Comparison of ENCODE assay signal across 24 cellular contexts in the genomic region with DNA sequence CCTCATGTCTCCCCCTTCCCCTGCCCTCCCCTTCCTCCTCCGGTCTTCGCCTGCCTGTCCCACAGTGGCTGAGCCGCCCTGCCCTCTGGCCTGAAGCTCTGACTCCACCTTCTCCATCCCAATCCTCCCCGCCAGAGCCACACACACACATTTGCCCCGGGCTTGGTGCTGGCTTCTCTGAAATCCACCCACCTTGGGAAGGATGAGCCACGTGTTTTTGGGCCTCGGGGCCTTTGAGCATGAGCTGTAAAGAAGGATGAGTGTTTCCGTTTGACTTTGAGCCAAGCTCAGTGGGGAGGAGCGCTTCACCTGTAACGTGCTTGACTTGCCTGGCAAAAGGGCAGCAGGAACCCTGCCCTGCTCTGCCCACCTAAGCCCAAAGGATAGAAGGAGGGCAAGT.
DNase-seq lines count a peak whose midpoint lies in the region; ATAC-seq and TF ChIP-seq lines count a peak whose summit lies in the region.
"Had no signal": no experiment of that assay in that cellular context is flagged by ENCODE, and none has a peak within 500 bp of the region (broad histone marks: within the 10 kb centered on the region; RNA-seq: fewer than 3 reads in every experiment).

No MANE protein-coding gene starts in this region.

- POLR2A ChIA-PET in CD4-positive, alpha-beta T cell (lab: Charles Lee) = interaction anchor here (0.7 to 1.3 kb wide), 2 partner anchors 13 to 293 kb away, joined by 3 read pairs; no protein-coding TSS in a partner anchor

- no peak for TF ChIP-seq CTCF in CD4-positive, alpha-beta T cell (IDR thresholded peaks at IDR 0.05)
- TF ChIP-seq CTCF in epithelial cell of esophagus (IDR thresholded peaks at IDR 0.05; ENCODE audit: insufficient read depth, low read depth, low read length, missing control alignments) = no peak

- peak overlapping the region; percentile 74 for H3K4me3 Mint-ChIP-seq in CD4-positive, alpha-beta T cell

- intact Hi-C loops in CD4-positive, alpha-beta T cell (cut with DNase I, micrococcal nuclease) = no loop called here

- H3K36me3 Mint-ChIP-seq in CD4-positive, alpha-beta T cell (ENCODE audit: low read depth) = no peaks in the 10 kb centered on the region

- peaks cover 32% of the 10 kb centered on the region for H3K4me1 Mint-ChIP-seq in CD4-positive, alpha-beta T cell (ENCODE audit: low read depth)

- H3K4me3 ChIP-seq in epithelial cell of esophagus (ENCODE audit: low read length) = no peak overlapping the region
- H3K4me3 ChIP-seq: BLaER1 treated with 17β-estradiol and CSF1 and Interleukin-3, amounts not matched to agents 10 nM and 100 nM; colonic mucosa; sigmoid colon; testis had no signal

- no peak for DNase-seq in CD4-positive, alpha-beta T cell
- DNase-seq in DMS79 (lab: John Stamatoyannopoulos, UW) = peak; percentile 57
- peak; percentile 64 for DNase-seq in NCI-H345 (lab: John Stamatoyannopoulos, UW)
- peak; percentile 98 for DNase-seq in epithelial cell of esophagus (ENCODE audit: low read depth)
- DNase-seq in retina = no peak
- no peak for DNase-seq in stimulated activated CD4-positive, alpha-beta T cell treated with anti-CD3 and anti-CD28 coated beads, Interleukin-12 subunit alpha, Interleukin-12 subunit beta, amount 100 ng/mL, for 4 hours
- no peak for DNase-seq in midbrain (lab: John Stamatoyannopoulos, UW)
- DNase-seq: activated CD4-positive, alpha-beta T cell treated with anti-CD3 and anti-CD28 coated beads for 1 hour; Calu3; colonic mucosa; effector CD8-positive, alpha-beta T cell; erythroblast; foreskin melanocyte; left colon; NCI-H1436; NCI-H510A treated with DMSO at 0.1 percent for 48 hours; sigmoid colon; SK-N-SH; stimulated activated CD4-positive, alpha-beta T cell treated with anti-CD3 and anti-CD28 coated beads, Interleukin-4, amount 100 ng/mL, for 4 hours; testis had no signal

- H3K27ac ChIP-seq in CD4-positive, alpha-beta T cell (ENCODE audit: low read depth, low read length) = no peak overlapping the region
- H3K27ac ChIP-seq: BLaER1 treated with 17β-estradiol and CSF1 and Interleukin-3, amounts not matched to agents 10 nM and 100 nM; colonic mucosa; neutrophil; sigmoid colon; testis had no signal

- H3K27me3 Mint-ChIP-seq in CD4-positive, alpha-beta T cell = peaks cover 32% of the 10 kb centered on the region

- peaks cover 10% of the 10 kb centered on the region for H3K27me3 ChIP-seq in CD4-positive, alpha-beta T cell (ENCODE audit: control insufficient read depth, insufficient read depth, low read length)
- H3K27me3 ChIP-seq: BLaER1 treated with 17β-estradiol and CSF1 and Interleukin-3, amounts not matched to agents 10 nM and 100 nM; colonic mucosa; sigmoid colon; testis had no signal

- CTCF ChIA-PET in CD4-positive, alpha-beta T cell (lab: Charles Lee) = no interaction called here

- H3K9me3 ChIP-seq in CD4-positive, alpha-beta T cell (ENCODE audit: control insufficient read depth, low read length) = no peaks in the 10 kb centered on the region
- H3K9me3 ChIP-seq: colonic mucosa, neutrophil, sigmoid colon, SK-N-SH, testis had no signal

- ATAC-seq in CD4-positive, alpha-beta T cell (ENCODE audit: poor library complexity) = no peak
- ATAC-seq in SK-N-SH treated with all-trans-retinoic acid at 6 μM for 48 hours = no peak
- ATAC-seq: left colon had no signal

- peak overlapping the region; percentile 38 for H3K27ac Mint-ChIP-seq in CD4-positive, alpha-beta T cell
- H3K27ac Mint-ChIP-seq: progenitor cell of endocrine pancreas had no signal

- H3K9me3 Mint-ChIP-seq in CD4-positive, alpha-beta T cell = no peaks in the 10 kb centered on the region

TF ChIP-seq in SK-N-SH treated with all-trans-retinoic acid at 6 μM for 48 hours, 23 proteins besides CTCF, POLR2A, EP300 and RAD21:
- TF ChIP-seq OSR1 (CRISPR knock-in tag; IDR thresholded peaks at IDR 0.05) (no peak), ZC3H10 (CRISPR knock-in tag; IDR thresholded peaks at IDR 0.05) (no peak), SNAI2 (CRISPR knock-in tag; IDR thresholded peaks at IDR 0.05) (no peak), ZFP30 (CRISPR knock-in tag; IDR thresholded peaks at IDR 0.05) (no peak), TCF4 (CRISPR knock-in tag; IDR thresholded peaks at IDR 0.05; ENCODE audit: borderline replicate concordance) (no peak), RARB (CRISPR knock-in tag; IDR thresholded peaks at IDR 0.05) (no peak), CSDC2 (CRISPR knock-in tag; IDR thresholded peaks at IDR 0.05) (no peak), ESRRG (CRISPR knock-in tag; IDR thresholded peaks at IDR 0.05) (no peak), ZFP3 (CRISPR knock-in tag; IDR thresholded peaks at IDR 0.05) (no peak), PPARA (CRISPR knock-in tag; IDR thresholded peaks at IDR 0.05; ENCODE audit: borderline replicate concordance) (no peak), ZNF70 (CRISPR knock-in tag; IDR thresholded peaks at IDR 0.05) (no peak), CSRNP3 (CRISPR knock-in tag; IDR thresholded peaks at IDR 0.05) (no peak), ARNTL (CRISPR knock-in tag; IDR thresholded peaks at IDR 0.05; ENCODE audit: borderline replicate concordance, low read depth) (no peak), BACH2 (CRISPR knock-in tag; IDR thresholded peaks at IDR 0.05; ENCODE audit: borderline replicate concordance) (no peak), ZNF565 (CRISPR knock-in tag; conservative IDR thresholded peaks at IDR 0.05; ENCODE audit: low read depth) (no peak), TOX (CRISPR knock-in tag; IDR thresholded peaks at IDR 0.05; ENCODE audit: borderline replicate concordance) (no peak), ISL1 (CRISPR knock-in tag; IDR thresholded peaks at IDR 0.05) (no peak)
- TF ChIP-seq, protein P1, sequence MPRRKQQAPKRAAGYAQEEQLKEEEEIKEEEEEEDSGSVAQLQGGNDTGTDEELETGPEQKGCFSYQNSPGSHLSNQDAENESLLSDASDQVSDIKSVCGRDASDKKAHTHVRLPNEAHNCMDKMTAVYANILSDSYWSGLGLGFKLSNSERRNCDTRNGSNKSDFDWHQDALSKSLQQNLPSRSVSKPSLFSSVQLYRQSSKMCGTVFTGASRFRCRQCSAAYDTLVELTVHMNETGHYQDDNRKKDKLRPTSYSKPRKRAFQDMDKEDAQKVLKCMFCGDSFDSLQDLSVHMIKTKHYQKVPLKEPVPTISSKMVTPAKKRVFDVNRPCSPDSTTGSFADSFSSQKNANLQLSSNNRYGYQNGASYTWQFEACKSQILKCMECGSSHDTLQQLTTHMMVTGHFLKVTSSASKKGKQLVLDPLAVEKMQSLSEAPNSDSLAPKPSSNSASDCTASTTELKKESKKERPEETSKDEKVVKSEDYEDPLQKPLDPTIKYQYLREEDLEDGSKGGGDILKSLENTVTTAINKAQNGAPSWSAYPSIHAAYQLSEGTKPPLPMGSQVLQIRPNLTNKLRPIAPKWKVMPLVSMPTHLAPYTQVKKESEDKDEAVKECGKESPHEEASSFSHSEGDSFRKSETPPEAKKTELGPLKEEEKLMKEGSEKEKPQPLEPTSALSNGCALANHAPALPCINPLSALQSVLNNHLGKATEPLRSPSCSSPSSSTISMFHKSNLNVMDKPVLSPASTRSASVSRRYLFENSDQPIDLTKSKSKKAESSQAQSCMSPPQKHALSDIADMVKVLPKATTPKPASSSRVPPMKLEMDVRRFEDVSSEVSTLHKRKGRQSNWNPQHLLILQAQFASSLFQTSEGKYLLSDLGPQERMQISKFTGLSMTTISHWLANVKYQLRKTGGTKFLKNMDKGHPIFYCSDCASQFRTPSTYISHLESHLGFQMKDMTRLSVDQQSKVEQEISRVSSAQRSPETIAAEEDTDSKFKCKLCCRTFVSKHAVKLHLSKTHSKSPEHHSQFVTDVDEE (CRISPR knock-in tag; IDR thresholded peaks at IDR 0.05) = no peak
- TF ChIP-seq, protein P2, sequence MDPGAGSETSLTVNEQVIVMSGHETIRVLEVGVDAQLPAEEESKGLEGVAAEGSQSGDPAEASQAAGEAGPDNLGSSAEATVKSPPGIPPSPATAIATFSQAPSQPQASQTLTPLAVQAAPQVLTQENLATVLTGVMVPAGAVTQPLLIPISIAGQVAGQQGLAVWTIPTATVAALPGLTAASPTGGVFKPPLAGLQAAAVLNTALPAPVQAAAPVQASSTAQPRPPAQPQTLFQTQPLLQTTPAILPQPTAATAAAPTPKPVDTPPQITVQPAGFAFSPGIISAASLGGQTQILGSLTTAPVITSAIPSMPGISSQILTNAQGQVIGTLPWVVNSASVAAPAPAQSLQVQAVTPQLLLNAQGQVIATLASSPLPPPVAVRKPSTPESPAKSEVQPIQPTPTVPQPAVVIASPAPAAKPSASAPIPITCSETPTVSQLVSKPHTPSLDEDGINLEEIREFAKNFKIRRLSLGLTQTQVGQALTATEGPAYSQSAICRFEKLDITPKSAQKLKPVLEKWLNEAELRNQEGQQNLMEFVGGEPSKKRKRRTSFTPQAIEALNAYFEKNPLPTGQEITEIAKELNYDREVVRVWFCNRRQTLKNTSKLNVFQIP (CRISPR knock-in tag; IDR thresholded peaks at IDR 0.05; ENCODE audit: borderline replicate concordance, low read depth) = no peak
- TF ChIP-seq, protein P3, sequence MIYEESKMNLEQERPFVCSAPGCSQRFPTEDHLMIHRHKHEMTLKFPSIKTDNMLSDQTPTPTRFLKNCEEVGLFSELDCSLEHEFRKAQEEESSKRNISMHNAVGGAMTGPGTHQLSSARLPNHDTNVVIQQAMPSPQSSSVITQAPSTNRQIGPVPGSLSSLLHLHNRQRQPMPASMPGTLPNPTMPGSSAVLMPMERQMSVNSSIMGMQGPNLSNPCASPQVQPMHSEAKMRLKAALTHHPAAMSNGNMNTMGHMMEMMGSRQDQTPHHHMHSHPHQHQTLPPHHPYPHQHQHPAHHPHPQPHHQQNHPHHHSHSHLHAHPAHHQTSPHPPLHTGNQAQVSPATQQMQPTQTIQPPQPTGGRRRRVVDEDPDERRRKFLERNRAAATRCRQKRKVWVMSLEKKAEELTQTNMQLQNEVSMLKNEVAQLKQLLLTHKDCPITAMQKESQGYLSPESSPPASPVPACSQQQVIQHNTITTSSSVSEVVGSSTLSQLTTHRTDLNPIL (CRISPR knock-in tag; IDR thresholded peaks at IDR 0.05; ENCODE audit: low read depth) = no peak

Comparison
In these comparisons a context has a peak if more than half of its experiments do, and no peak if none do; other contexts are left out.
1. DNase-seq: peak in DMS79 (single experiment), NCI-H345 (single experiment) and epithelial cell of esophagus (single experiment); none in CD4-positive, alpha-beta T cell (0 of 10), retina (single experiment), stimulated activated CD4-positive, alpha-beta T cell treated with anti-CD3 and anti-CD28 coated beads, Interleukin-12 subunit alpha, Interleukin-12 subunit beta, amount 100 ng/mL, for 4 hours (single experiment) and midbrain (single experiment).